10 cellular contexts compared by ENCODE assay signal in the genomic region with DNA sequence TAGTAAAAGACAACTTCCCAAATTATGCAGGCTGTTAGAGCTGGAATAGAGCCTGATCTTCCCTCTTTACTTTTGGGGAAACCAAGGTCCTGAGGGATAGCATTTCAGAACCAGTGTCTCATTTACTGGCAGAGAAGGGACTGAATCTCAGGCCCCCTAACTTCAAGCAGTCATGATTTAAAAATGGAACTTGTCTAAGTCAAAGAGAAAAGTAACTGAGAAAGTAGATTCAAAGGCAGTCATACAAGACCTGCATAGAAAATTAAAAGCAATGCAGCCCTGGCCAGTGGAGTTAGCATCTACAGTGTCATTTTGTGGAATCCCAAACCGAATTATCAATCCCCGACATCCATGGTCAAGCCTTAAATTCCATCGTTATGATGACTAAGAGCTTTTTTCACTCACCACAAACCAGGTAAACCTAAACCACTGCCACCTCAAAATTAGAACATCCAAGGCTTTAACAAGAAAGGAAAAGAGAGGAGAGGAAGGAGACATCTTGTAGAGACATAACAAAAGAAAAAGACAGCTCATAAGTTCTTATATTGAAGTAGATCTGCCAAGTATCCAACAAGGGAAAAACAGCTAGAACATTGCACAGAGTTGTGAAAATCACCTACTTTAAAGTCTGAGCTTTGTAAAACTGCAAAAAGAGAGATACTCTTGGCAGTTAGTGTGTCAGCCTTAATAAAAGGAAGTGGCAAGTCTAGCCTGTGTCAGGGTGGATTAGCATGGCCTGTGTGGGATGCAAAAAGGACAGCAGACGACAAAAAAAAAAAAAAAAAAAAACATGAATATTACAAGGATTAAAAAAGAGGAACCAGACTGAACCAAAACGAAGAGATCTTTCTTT. TPM values are rescaled to one million over a fixed set of nuclear protein-coding genes. Genes with fewer than 3 reads are reported as not detected.
A peak's percentile ranks its signal among the peaks of the same experiment; 100 is the strongest.
DNase-seq lines count a peak whose midpoint lies in the region; ATAC-seq and TF ChIP-seq lines count a peak whose summit lies in the region.
"Had no signal": no experiment of that assay in that cellular context is flagged by ENCODE, and none has a peak within 500 bp of the region (broad histone marks: within the 10 kb centered on the region; RNA-seq: fewer than 3 reads in every experiment).

No MANE protein-coding gene starts in this region.

- TF ChIP-seq CTCF in GM13976 (IDR thresholded peaks at IDR 0.05; ENCODE audit: borderline replicate concordance, control extremely low read depth, extremely low read depth, insufficient read depth, missing control alignments) (no peak), GM10266 (IDR thresholded peaks at IDR 0.05; ENCODE audit: control insufficient read depth, insufficient read depth, low read depth, missing control alignments) (no peak), type B pancreatic cell (conservative IDR thresholded peaks at IDR 0.05) (no peak)

- H3K4me3 Mint-ChIP-seq in T-cell, result peak overlapping the region in 1 of 3 donors; percentile 50
- peak overlapping the region; percentile 17 for H3K4me3 Mint-ChIP-seq in memory B cell
- H3K4me3 Mint-ChIP-seq in type B pancreatic cell, result no peak overlapping the region

- ATAC-seq in HG02870 (IDR thresholded peaks at IDR 0.05; ENCODE audit: unreplicated experiment) (peak; percentile 24), T-cell (replicated peaks in 1 of 4) (peak; percentile 36 to 64 (median 49)), memory B cell (ENCODE audit: low read depth) (peak; percentile 82), GM21619 (IDR thresholded peaks at IDR 0.05; ENCODE audit: unreplicated experiment) (no peak)

- intact Hi-C loops in posterior cingulate gyrus (cut with DNase I), result loop anchor here (10.0 kb wide), 1 partner anchor 75 kb away; the partner anchor contains the start of gene CCR5

- POLR2A ChIA-PET in T-cell (lab: Charles Lee), result interaction anchor here (0.5 to 0.6 kb wide), 3 partner anchors 51 to 1206 kb away, joined by 3 to 4 read pairs (median 4); no protein-coding TSS in a partner anchor

- H3K9me3 Mint-ChIP-seq in T-cell (no peaks in the 10 kb centered on the region), memory B cell (no peaks in the 10 kb centered on the region), type B pancreatic cell (no peaks in the 10 kb centered on the region)

- H3K27ac Mint-ChIP-seq in T-cell (peak overlapping the region; percentile 79 to 85), memory B cell (peak overlapping the region; percentile 3), type B pancreatic cell (no peak overlapping the region)

- CTCF ChIA-PET in T-cell (lab: Charles Lee), result interaction anchor here in 1 of 2 donors (0.6 to 1.6 kb wide), 8 partner anchors 12 to 202 kb away, joined by 3 to 6 read pairs (median 4); no protein-coding TSS in a partner anchor

- in situ Hi-C loops in GM13976 (cut with MboI; ENCODE audit: low sequenced_read_pairs, unreplicated experiment), result no loop called here

- DNase-seq in GM13976 (ENCODE audit: low spot score) (peak; percentile 31), T-cell (no peak), memory B cell (ENCODE audit: low spot score in 2 of 2) (peak in 1 of 2 donors; percentile 19), posterior cingulate gyrus (no peak), GM10266 (ENCODE audit: extremely low spot score) (no peak), type B pancreatic cell (ENCODE audit: extremely low spot score, unreplicated experiment) (no peak)
- DNase-seq: hypothalamus, pancreas had no signal

- H3K27me3 Mint-ChIP-seq in T-cell (no peaks in the 10 kb centered on the region), memory B cell (no peaks in the 10 kb centered on the region), type B pancreatic cell (peaks cover 9% of the 10 kb centered on the region)

- H3K36me3 Mint-ChIP-seq in T-cell (no peaks in the 10 kb centered on the region), memory B cell (no peaks in the 10 kb centered on the region), type B pancreatic cell (no peaks in the 10 kb centered on the region)

- peaks cover 57 to 74% (median 60%) of the 10 kb centered on the region in 3 donors for H3K4me1 Mint-ChIP-seq in T-cell
- peaks cover 44% of the 10 kb centered on the region for H3K4me1 Mint-ChIP-seq in memory B cell
- no peaks in the 10 kb centered on the region for H3K4me1 Mint-ChIP-seq in type B pancreatic cell (ENCODE audit: unreplicated experiment)

RNA-seq across cellular contexts. Expression of gene CCR2, which starts 54.1 kb away (rescaled TPM):
- total RNA-seq in T-cell, result 10 to 100 TPM in 2 of 5 donors, 1 to 10 TPM in 3; 3.3 to 15.1 (median 8.1) TPM
- not detected in 2 replicates for total RNA-seq in type B pancreatic cell (ENCODE audit: low replicate concordance)

RNA-seq across cellular contexts. Expression of gene CCR3, which starts 57.6 kb away (rescaled TPM):
- 1 to 10 TPM in 1 of 5 donors, under 1 TPM in 2, not detected in 2; 0.33 to 1.2 (median 0.55) TPM for total RNA-seq in T-cell
- 0.14 TPM in 1 of 2 replicates, not detected in the other for total RNA-seq in type B pancreatic cell (ENCODE audit: low replicate concordance)
